ENCODE assay signal across 2 cellular contexts in genomic region chr17:16075949-16076348, GRCh38.
TF ChIP-seq lines count a peak whose summit lies in the region.

No MANE protein-coding gene starts in this region.

TF ChIP-seq in H1, 55 proteins besides CTCF, POLR2A, EP300 and RAD21 (continued from another document):
- TF ChIP-seq CBX5 (IDR thresholded peaks at IDR 0.05; ENCODE audit: low read depth, low read length): no peak

TF ChIP-seq in WTC11, 78 proteins besides CTCF, POLR2A, EP300 and RAD21 (continued from another document):
- TF ChIP-seq KAT7 (CRISPR knock-in tag; IDR thresholded peaks at IDR 0.05; ENCODE audit: borderline replicate concordance) (no peak), HMGA2 (CRISPR knock-in tag; IDR thresholded peaks at IDR 0.05) (no peak), RORB (CRISPR knock-in tag; IDR thresholded peaks at IDR 0.05) (no peak), MAX (CRISPR knock-in tag; IDR thresholded peaks at IDR 0.05) (no peak), SP1 (CRISPR knock-in tag; conservative IDR thresholded peaks at IDR 0.05) (no peak), PRRX2 (CRISPR knock-in tag; IDR thresholded peaks at IDR 0.05) (no peak), ETV6 (CRISPR knock-in tag; IDR thresholded peaks at IDR 0.05) (no peak), ZNF512 (CRISPR knock-in tag; IDR thresholded peaks at IDR 0.05; ENCODE audit: borderline replicate concordance) (no peak), TEAD1 (CRISPR knock-in tag; IDR thresholded peaks at IDR 0.05) (no peak), ZNF281 (CRISPR knock-in tag; IDR thresholded peaks at IDR 0.05) (no peak), MXD4 (CRISPR knock-in tag; IDR thresholded peaks at IDR 0.05; ENCODE audit: borderline replicate concordance) (no peak), ATF2 (CRISPR knock-in tag; IDR thresholded peaks at IDR 0.05; ENCODE audit: borderline replicate concordance, low read depth) (no peak), E2F5 (CRISPR knock-in tag; IDR thresholded peaks at IDR 0.05) (no peak), IRF2 (CRISPR knock-in tag; IDR thresholded peaks at IDR 0.05; ENCODE audit: borderline replicate concordance, low read depth) (no peak), USF2 (CRISPR knock-in tag; IDR thresholded peaks at IDR 0.05) (no peak), HMGXB4 (CRISPR knock-in tag; IDR thresholded peaks at IDR 0.05) (no peak)
